26 cellular contexts compared by ENCODE assay signal in the genomic region with DNA sequence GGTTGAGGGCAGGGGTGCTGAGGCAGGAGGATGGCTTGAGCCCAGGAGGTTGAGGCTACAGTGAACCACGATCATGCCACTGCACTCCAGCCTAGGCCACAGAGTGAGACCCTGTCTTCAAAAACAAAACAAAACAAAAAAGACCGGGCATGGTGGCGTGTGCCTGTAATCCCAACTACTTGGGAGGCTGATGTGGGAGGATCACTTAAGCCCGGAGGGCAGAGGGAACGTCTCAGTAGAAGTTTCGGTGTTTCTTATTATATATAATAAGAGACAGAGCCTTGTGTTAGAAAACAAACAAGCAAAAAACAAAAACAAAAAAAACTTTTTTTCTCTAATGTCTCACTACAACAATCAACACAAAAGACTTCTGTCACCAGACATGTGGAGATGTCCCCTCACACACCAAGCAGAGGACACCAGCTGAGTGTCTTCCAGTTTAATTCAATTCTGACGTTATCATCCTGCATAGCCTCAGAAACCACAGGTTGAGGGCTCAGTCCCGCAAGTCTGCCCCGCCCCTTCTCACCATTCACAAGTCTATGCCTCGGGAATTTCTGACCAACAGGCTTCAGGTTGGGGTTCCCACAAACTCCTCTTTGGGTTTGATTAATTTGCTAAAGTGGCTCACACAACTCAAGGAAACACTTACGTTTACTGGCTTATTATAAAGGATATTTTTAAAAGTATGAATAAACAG. TPM values are rescaled to one million over a fixed set of nuclear protein-coding genes. Genes with fewer than 3 reads are reported as not detected.
DNase-seq lines count a peak whose midpoint lies in the region; ATAC-seq, FAIRE-seq and TF ChIP-seq lines count a peak whose summit lies in the region.
"Had no signal": no experiment of that assay in that cellular context is flagged by ENCODE, and none has a peak within 500 bp of the region (broad histone marks: within the 10 kb centered on the region; RNA-seq: fewer than 3 reads in every experiment).

No MANE protein-coding gene starts in this region.

- no peaks in the 10 kb centered on the region for H3K9me1 ChIP-seq in K562 (ENCODE audit: control insufficient read depth, insufficient read depth, low read length)

- H3K4me1 ChIP-seq in HCT116 (ENCODE audit: control insufficient read depth in 1 of 2, insufficient read depth in 2 of 2, low read length in 2 of 2) (peaks cover 0 to 22% of the 10 kb centered on the region in 2 experiments; a peak in 2 of 4 replicates), PC-9 (replicated peaks; ENCODE audit: insufficient read depth) (peaks cover 25% of the 10 kb centered on the region), K562 (replicated peaks in 1 of 2; ENCODE audit: control insufficient read depth in 2 of 2, insufficient read depth in 2 of 2, low read length in 2 of 2) (peaks cover 0 to 2% of the 10 kb centered on the region in 2 experiments; a peak in 2 of 5 replicates), neuronal stem cell (ENCODE audit: control insufficient read depth in 2 of 2, insufficient read depth in 1 of 2, low read depth in 1 of 2, low read length in 2 of 2) (peaks cover 0 to 6% of the 10 kb centered on the region in 2 donors)
- H3K4me1 ChIP-seq: SJCRH30 had no signal

- H4K8ac ChIP-seq in neuronal stem cell (ENCODE audit: low read depth, low read length), result no peak overlapping the region

- no peak overlapping the region for H2AFZ ChIP-seq in HCT116 (ENCODE audit: low read depth, low read length, poor library complexity, severe bottlenecking)
- no peak overlapping the region for H2AFZ ChIP-seq in PC-9
- no peak overlapping the region for H2AFZ ChIP-seq in K562 (ENCODE audit: low read depth, low read length)
- no peak overlapping the region for H2AFZ ChIP-seq in neuronal stem cell (ENCODE audit: low read length)

- no peak overlapping the region for H2BK12ac ChIP-seq in neuronal stem cell (ENCODE audit: low read length)

- no peaks in the 10 kb centered on the region for H3K79me1 ChIP-seq in neuronal stem cell (ENCODE audit: low read depth, low read length)

- H3F3A ChIP-seq in PC-9 (ENCODE audit: insufficient read depth, low read depth), result peaks cover 18% of the 10 kb centered on the region

- H3K9me2 ChIP-seq in HCT116 (ENCODE audit: insufficient read depth) (no peaks in the 10 kb centered on the region), PC-9 (ENCODE audit: insufficient read depth) (no peaks in the 10 kb centered on the region)

- no peak overlapping the region for H2BK120ac ChIP-seq in neuronal stem cell (ENCODE audit: low read depth, low read length)

- DNase-seq in HCT116 (ENCODE audit: low read depth, low spot score) (no peak), PC-9 (peak in 1 of 2 experiments; percentile 46), K562 (ENCODE audit: extremely low read depth in 1 of 4, low spot score in 3 of 4) (peak in 1 of 4 experiments; percentile 36), neuronal stem cell (ENCODE audit: low spot score) (no peak), GM12891 (ENCODE audit: insufficient read length, low spot score) (no peak), NCI-H774 (lab: John Stamatoyannopoulos, UW) (no peak), hippocampal formation (lab: John Stamatoyannopoulos, UW) (no peak)
- DNase-seq: ACHN, AML-193, DMS 273 treated with DMSO at 0.1 percent for 48 hours, DND-41, IMR-90, Karpas-422, MM.1S, NCI-H1092, NCI-H2081 treated with DMSO at 0.1 percent for 48 hours, NCI-H510A, NCI-H748 treated with DMSO at 0.1 percent for 48 hours, T-helper 17 cell had no signal

- no peak overlapping the region for H4K91ac ChIP-seq in neuronal stem cell (ENCODE audit: low read depth, low read length, poor library complexity)

- H3K27me3 ChIP-seq in HCT116 (ENCODE audit: insufficient read depth, low read length), result no peaks in the 10 kb centered on the region
- H3K27me3 ChIP-seq in PC-9 (ENCODE audit: insufficient read depth, low read depth), result no peaks in the 10 kb centered on the region
- peaks cover 2 to 10% of the 10 kb centered on the region in 2 experiments; a peak in 3 of 5 replicates for H3K27me3 ChIP-seq in K562 (ENCODE audit: control insufficient read depth in 2 of 2, insufficient read depth in 2 of 2, low read length in 2 of 2)
- peaks cover 0 to 17% (median 0%) of the 10 kb centered on the region in 3 experiments for H3K27me3 ChIP-seq in neuronal stem cell (ENCODE audit: control insufficient read depth in 3 of 3, insufficient read depth in 3 of 3, low read depth in 1 of 3, low read length in 3 of 3)
- H3K27me3 ChIP-seq: SJCRH30 had no signal

- FAIRE-seq in K562 (lab: Jason Lieb, UNC), result no peak
- FAIRE-seq in GM12891 (lab: Jason Lieb, UNC), result no peak
- FAIRE-seq: G401.6 had no signal

- BruUV-seq in HCT116 (replicated peaks; lab: Mats Ljungman, UMichigan), result no TSS peak
- no TSS peak for BruUV-seq in PC-9 (replicated peaks; lab: Mats Ljungman, UMichigan)
- no TSS peak for BruUV-seq in K562 (replicated peaks; lab: Mats Ljungman, UMichigan)

- peak overlapping the region; percentile 71 for H3K14ac ChIP-seq in neuronal stem cell (ENCODE audit: low read length)

- no peak overlapping the region for H2BK5ac ChIP-seq in neuronal stem cell (ENCODE audit: low read length)

- intact Hi-C loops in HCT116 (cut with micrococcal nuclease) (no loop called here), PC-9 (cut with micrococcal nuclease; ENCODE audit: unreplicated experiment) (no loop called here), K562 (cut with micrococcal nuclease) (loop anchor here (5.0 kb wide), 1 partner anchor 63 kb away; no protein-coding TSS in a partner anchor)

- no peaks in the 10 kb centered on the region for H3K9me3 ChIP-seq in HCT116 (ENCODE audit: control insufficient read depth in 1 of 2, insufficient read depth in 1 of 2, low read depth in 1 of 2, low read length in 2 of 2)
- no peaks in the 10 kb centered on the region for H3K9me3 ChIP-seq in PC-9 (ENCODE audit: insufficient read depth, low read depth)
- H3K9me3 ChIP-seq in K562 (replicated peaks; ENCODE audit: control insufficient read depth, insufficient read depth, low read depth, low read length), result no peaks in the 10 kb centered on the region
- no peaks in the 10 kb centered on the region for H3K9me3 ChIP-seq in neuronal stem cell (replicated peaks in 1 of 2; ENCODE audit: control insufficient read depth in 2 of 2, insufficient read depth in 1 of 2, low read depth in 1 of 2, low read length in 2 of 2)
- H3K9me3 ChIP-seq: SJCRH30 had no signal

- TF ChIP-seq POLR2A in HCT116 (IDR thresholded peaks at IDR 0.05; ENCODE audit: borderline replicate concordance, extremely low read depth, insufficient read depth, insufficient read length) (no peak), K562 (conservative IDR thresholded peaks at IDR 0.05) (no peak), GM12891 (IDR thresholded peaks at IDR 0.05; ENCODE audit: low read depth, low read length) (no peak)

- in situ Hi-C loops in K562 (cut with MboI), result loop anchor here (10.0 kb wide), 1 partner anchor 145 kb away; the partner anchor contains the start of gene AHSG

- no peak overlapping the region for H3K4me3 ChIP-seq in HCT116 (replicated peaks in 1 of 2; ENCODE audit: low read depth in 1 of 2, low read length in 2 of 2)
- H3K4me3 ChIP-seq in PC-9, result no peak overlapping the region
- H3K4me3 ChIP-seq in K562, result no peak overlapping the region
- H3K4me3 ChIP-seq in neuronal stem cell (ENCODE audit: low read length in 2 of 2), result no peak overlapping the region
- H3K4me3 ChIP-seq: SJCRH30 had no signal

- H2BK15ac ChIP-seq in neuronal stem cell (ENCODE audit: low read length), result no peak overlapping the region

- H3K9ac ChIP-seq in HCT116 (ENCODE audit: low read length), result no peak overlapping the region
- H3K9ac ChIP-seq in K562 (ENCODE audit: insufficient read depth in 1 of 2, low read depth in 2 of 2, low read length in 2 of 2), result no peak overlapping the region
- no peak overlapping the region for H3K9ac ChIP-seq in neuronal stem cell (ENCODE audit: low read depth, low read length, poor library complexity)

- no peaks in the 10 kb centered on the region for H4K20me1 ChIP-seq in HCT116 (ENCODE audit: insufficient read depth)
- no peaks in the 10 kb centered on the region for H4K20me1 ChIP-seq in PC-9 (ENCODE audit: insufficient read depth)
- H4K20me1 ChIP-seq in K562 (replicated peaks; ENCODE audit: control insufficient read depth, insufficient read depth, low read length), result no peaks in the 10 kb centered on the region

- no peak for TF ChIP-seq EP300 in K562 (IDR thresholded peaks at IDR 0.05; ENCODE audit: low read length)

- RAD21 ChIA-PET in HCT116 (lab: Charles Lee; ENCODE audit: low non-redundant PET in 1 of 2, low total read pairs in 2 of 2, uncharacterized antibody in 2 of 2, unreplicated experiment in 2 of 2), result no interaction called here

- CTCF ChIA-PET in HCT116 (lab: Charles Lee) (no interaction called here), PC-9 (lab: Charles Lee) (no interaction called here), K562 (lab: Yijun Ruan, JAX; ENCODE audit: low intra/inter-chr PET ratio) (no interaction called here)

- no peak overlapping the region for H3K4ac ChIP-seq in neuronal stem cell (ENCODE audit: low read length)

- H3K36me3 ChIP-seq in HCT116 (ENCODE audit: control insufficient read depth in 1 of 2, insufficient read depth in 2 of 2, low read length in 2 of 2) (no peaks in the 10 kb centered on the region), PC-9 (ENCODE audit: low read depth) (no peaks in the 10 kb centered on the region), K562 (ENCODE audit: control insufficient read depth, insufficient read depth, low read length) (no peaks in the 10 kb centered on the region), neuronal stem cell (replicated peaks in 1 of 2; ENCODE audit: control insufficient read depth in 2 of 2, insufficient read depth in 2 of 2, low read length in 2 of 2) (no peaks in the 10 kb centered on the region)
- H3K36me3 ChIP-seq: SJCRH30 had no signal

- 23% methylated on average over 11 of the region's 11 CpGs for WGBS in K562 (ENCODE audit: insufficient coverage, low coverage, missing lambda C conversion rate)
- WGBS in neuronal stem cell (ENCODE audit: extremely low coverage in 2 of 2, insufficient read length in 2 of 2, insufficient replicate concordance in 1 of 2), 2 donors, result no CpG with 5 or more reads among the region's 11 CpGs

- no peak overlapping the region for H3K27ac ChIP-seq in HCT116 (ENCODE audit: low read depth, low read length)
- peak overlapping the region; percentile 71 for H3K27ac ChIP-seq in PC-9
- no peak overlapping the region for H3K27ac ChIP-seq in K562 (ENCODE audit: extremely low read depth, low read depth, low read length)
- H3K27ac ChIP-seq in neuronal stem cell (replicated peaks; ENCODE audit: low read length), result no peak overlapping the region
- H3K27ac ChIP-seq: HL-60, SJCRH30 had no signal

- no peaks in the 10 kb centered on the region for H3K79me2 ChIP-seq in HCT116 (ENCODE audit: insufficient read depth, low read length)
- no peaks in the 10 kb centered on the region for H3K79me2 ChIP-seq in PC-9 (ENCODE audit: low read depth)
- no peaks in the 10 kb centered on the region for H3K79me2 ChIP-seq in K562 (ENCODE audit: control insufficient read depth, insufficient read depth, low read length)

- H3K4me2 ChIP-seq in HCT116 (ENCODE audit: low read length), result no peak overlapping the region
- H3K4me2 ChIP-seq in PC-9, result no peak overlapping the region
- H3K4me2 ChIP-seq in K562 (ENCODE audit: insufficient read depth, low read length), result no peak overlapping the region; the same call in 1 of the 2 replicates
- no peak overlapping the region for H3K4me2 ChIP-seq in neuronal stem cell (ENCODE audit: insufficient read depth, low read length, poor library complexity, severe bottlenecking)

- ATAC-seq in HCT116, result 0 out of 2 replicates have a peak, but pooled peaks have one; percentile 38
- ATAC-seq in K562, result peak; percentile 76
- no peak for ATAC-seq in GM21528 (IDR thresholded peaks at IDR 0.05; ENCODE audit: low FRiP score, unreplicated experiment)
- ATAC-seq: T-helper 17 cell had no signal

- POLR2A ChIA-PET in HCT116 (lab: Charles Lee), result no interaction called here
- POLR2A ChIA-PET in PC-9 (lab: Charles Lee; ENCODE audit: unreplicated experiment), result interaction anchor here (0.7 kb wide), 1 partner anchor 63 kb away, joined by 4 read pairs; no protein-coding TSS in a partner anchor
- POLR2A ChIA-PET in K562 (lab: Yijun Ruan, JAX), result interaction anchor here (1.8 kb wide), 1 partner anchor 25 kb away, joined by 9 read pairs; the partner anchor contains the start of gene EIF4A2

- no peak for TF ChIP-seq CTCF in HCT116 (IDR thresholded peaks at IDR 0.05 in 2 of 3, conservative IDR thresholded peaks at IDR 0.05 in 1 of 3; ENCODE audit: borderline replicate concordance in 1 of 3, insufficient read depth in 1 of 3, low read depth in 2 of 3, low read length in 2 of 3)
- no peak for TF ChIP-seq CTCF in PC-9 (conservative IDR thresholded peaks at IDR 0.05)
- TF ChIP-seq CTCF in K562 (IDR thresholded peaks at IDR 0.05 in 2 of 3, conservative IDR thresholded peaks at IDR 0.05 in 1 of 3; ENCODE audit: insufficient read depth in 2 of 3, low read depth in 1 of 3, low read length in 3 of 3), result no peak

- no peak overlapping the region for H3K23ac ChIP-seq in neuronal stem cell (ENCODE audit: low read depth, low read length, poor library complexity)

- no peak overlapping the region for H3K18ac ChIP-seq in neuronal stem cell (ENCODE audit: low read length)

- H2AK5ac ChIP-seq in neuronal stem cell (ENCODE audit: low read depth, low read length), result no peak overlapping the region

- TF ChIP-seq RAD21 in HCT116 (IDR thresholded peaks at IDR 0.05; ENCODE audit: low read depth) (no peak), K562 (CRISPR knock-in tag; conservative IDR thresholded peaks at IDR 0.05 in 1 of 2, IDR thresholded peaks at IDR 0.05 in 1 of 2) (no peak)

RNA-seq across cellular contexts. Expression of gene EIF4A2, which starts 24.0 kb away (rescaled TPM):
- total RNA-seq in HCT116 (2021; ENCODE audit: unreplicated experiment), result 398 TPM
- polyA plus RNA-seq in HCT116 (2012), result 347 and 396 TPM in 2 replicates
- 446 and 618 TPM in 2 replicates for total RNA-seq in PC-9 (2021)
- total RNA-seq in K562 (2011; cell fraction: chromatin; rRNA removed; ENCODE audit: low replicate concordance), result 907 and 2,185 TPM in 2 replicates
- 596 and 759 TPM in 2 replicates for total RNA-seq in K562 (2011; cell fraction: nucleolus; rRNA removed)
- total RNA-seq in K562 (2011; cell fraction: nucleoplasm; rRNA removed), result 826 and 984 TPM in 2 replicates
- total RNA-seq in K562 (2014; rRNA removed), result 307 and 311 TPM in 2 replicates
- total RNA-seq in K562 (2014; rRNA removed; fragmentation: Illumina TruSeq; extraction: Trizol), result 509 and 525 TPM in 2 replicates
- total RNA-seq in K562 (2015; rRNA removed; fragmentation: Illumina TruSeq; extraction: Trizol), result 454 and 491 TPM in 2 replicates
- total RNA-seq in K562 (2021), result 314 and 345 TPM in 2 replicates
- polyA plus RNA-seq in K562 (2011; rRNA removed), result 610 and 754 TPM in 2 replicates
- 99.9 and 649 TPM in 2 replicates for polyA plus RNA-seq in K562 (2011; cell fraction: cytosol; rRNA removed)
- 835 and 1,465 TPM in 2 replicates for polyA plus RNA-seq in K562 (2011; cell fraction: nucleus; rRNA removed)
- 245 and 306 TPM in 2 replicates for polyA plus RNA-seq in K562 (2012)
- 348 and 435 TPM in 2 replicates for polyA plus RNA-seq in K562 (2014; fragmentation: Illumina TruSeq; extraction: Trizol)
- 100 to 1,000 TPM; 329 to 333 TPM for polyA plus RNA-seq in K562 (2014; fragmentation: Nextera tagmentation; extraction: Ambion mirVana)
- polyA plus RNA-seq in K562 (2014; rRNA removed), result 486 and 488 TPM in 2 replicates
- polyA minus RNA-seq in K562 (2011; rRNA and poly(A)+ RNA removed), result 799 and 873 TPM in 2 replicates
- 331 and 423 TPM in 2 replicates for polyA minus RNA-seq in K562 (2011; cell fraction: cytosol; rRNA and poly(A)+ RNA removed)
- polyA minus RNA-seq in K562 (2011; cell fraction: nucleus; rRNA and poly(A)+ RNA removed), result 872 and 1,595 TPM in 2 replicates
- polyA plus RNA-seq in neuronal stem cell (2013, experiment 1 of 2), result 459 TPM
- polyA plus RNA-seq in neuronal stem cell (2013, experiment 2 of 2), result 457 TPM
- 374 TPM for polyA plus RNA-seq in GM12891 (2012; ENCODE audit: low read depth, missing spikeins)

RNA-seq across cellular contexts. Expression of gene KNG1, which starts 42.2 kb away (rescaled TPM):
- total RNA-seq in HCT116 (2021; ENCODE audit: unreplicated experiment) (0.25 TPM), PC-9 (2021) (not detected in 2 replicates), K562 (2014; rRNA removed) (not detected in 2 replicates), K562 (2014; rRNA removed; fragmentation: Illumina TruSeq; extraction: Trizol) (not detected in 2 replicates), K562 (2015; rRNA removed; fragmentation: Illumina TruSeq; extraction: Trizol) (not detected in 2 replicates), K562 (2021) (0.07 and 0.09 TPM in 2 replicates)
- not detected in 2 replicates for polyA plus RNA-seq in HCT116 (2012)
- not detected in 2 replicates for total RNA-seq in K562 (2011; cell fraction: chromatin; rRNA removed; ENCODE audit: low replicate concordance)
- total RNA-seq in K562 (2011; cell fraction: nucleolus; rRNA removed), result not detected in 2 replicates
- not detected in 2 replicates for total RNA-seq in K562 (2011; cell fraction: nucleoplasm; rRNA removed)
- polyA plus RNA-seq in K562 (2011; rRNA removed) (not detected in 2 replicates), K562 (2014; fragmentation: Illumina TruSeq; extraction: Trizol) (not detected in 2 replicates), K562 (2014; fragmentation: Nextera tagmentation; extraction: Ambion mirVana) (not detected), K562 (2014; rRNA removed) (not detected in 2 replicates)
- not detected in 2 replicates for polyA plus RNA-seq in K562 (2011; cell fraction: cytosol; rRNA removed)
- not detected in 2 replicates for polyA plus RNA-seq in K562 (2011; cell fraction: nucleus; rRNA removed)
- polyA plus RNA-seq in K562 (2012), result not detected in 2 replicates
- not detected in 2 replicates for polyA minus RNA-seq in K562 (2011; rRNA and poly(A)+ RNA removed)
- polyA minus RNA-seq in K562 (2011; cell fraction: cytosol; rRNA and poly(A)+ RNA removed), result not detected in 2 replicates
- not detected in 2 replicates for polyA minus RNA-seq in K562 (2011; cell fraction: nucleus; rRNA and poly(A)+ RNA removed)
- not detected for polyA plus RNA-seq in neuronal stem cell (2013, experiment 1 of 2)
- polyA plus RNA-seq in neuronal stem cell (2013, experiment 2 of 2), result not detected
- 0.12 TPM for polyA plus RNA-seq in GM12891 (2012; ENCODE audit: low read depth, missing spikeins)
- total RNA-seq: H4, HT1080, IMR-90, SJCRH30, T-helper 17 cell had no signal
- polyA plus RNA-seq: CD14-positive monocyte, IMR-90 had no signal

RNA-seq across cellular contexts. Expression of gene RFC4, which starts 46.9 kb away (rescaled TPM):
- total RNA-seq in HCT116 (2021; ENCODE audit: unreplicated experiment) (86.2 TPM), PC-9 (2021) (93.8 and 94.5 TPM in 2 replicates), K562 (2014; rRNA removed) (127 and 138 TPM in 2 replicates), K562 (2014; rRNA removed; fragmentation: Illumina TruSeq; extraction: Trizol) (191 and 198 TPM in 2 replicates), K562 (2015; rRNA removed; fragmentation: Illumina TruSeq; extraction: Trizol) (162 and 180 TPM in 2 replicates), K562 (2021) (109 and 122 TPM in 2 replicates)
- polyA plus RNA-seq in HCT116 (2012), result 41.6 and 55.6 TPM in 2 replicates
- total RNA-seq in K562 (2011; cell fraction: chromatin; rRNA removed; ENCODE audit: low replicate concordance), result 83.7 and 192 TPM in 2 replicates
- total RNA-seq in K562 (2011; cell fraction: nucleolus; rRNA removed), result 38.6 and 48.2 TPM in 2 replicates
- 72.6 and 72.7 TPM in 2 replicates for total RNA-seq in K562 (2011; cell fraction: nucleoplasm; rRNA removed)
- polyA plus RNA-seq in K562 (2011; rRNA removed) (84.9 and 105 TPM in 2 replicates), K562 (2014; fragmentation: Illumina TruSeq; extraction: Trizol) (161 and 181 TPM in 2 replicates), K562 (2014; fragmentation: Nextera tagmentation; extraction: Ambion mirVana) (100 to 1,000 TPM; 180 to 227 TPM), K562 (2014; rRNA removed) (166 and 195 TPM in 2 replicates)
- polyA plus RNA-seq in K562 (2011; cell fraction: cytosol; rRNA removed), result 19.1 and 34.8 TPM in 2 replicates
- 177 and 244 TPM in 2 replicates for polyA plus RNA-seq in K562 (2011; cell fraction: nucleus; rRNA removed)
- 127 and 129 TPM in 2 replicates for polyA plus RNA-seq in K562 (2012)
- polyA minus RNA-seq in K562 (2011; rRNA and poly(A)+ RNA removed), result 44.9 and 47.6 TPM in 2 replicates
- polyA minus RNA-seq in K562 (2011; cell fraction: cytosol; rRNA and poly(A)+ RNA removed), result 28.5 and 30.7 TPM in 2 replicates
- polyA minus RNA-seq in K562 (2011; cell fraction: nucleus; rRNA and poly(A)+ RNA removed), result 28.0 and 43.4 TPM in 2 replicates
- 91.2 TPM for polyA plus RNA-seq in neuronal stem cell (2013, experiment 1 of 2)
- 92.8 TPM for polyA plus RNA-seq in neuronal stem cell (2013, experiment 2 of 2)
- polyA plus RNA-seq in GM12891 (2012; ENCODE audit: low read depth, missing spikeins), result 61.8 TPM
